Comparison of ENCODE assay signal across 1 cellular context in genomic region chr19:35044317-35045117, GRCh38.
A peak's percentile ranks its signal among the peaks of the same experiment; 100 is the strongest.
TF ChIP-seq lines count a peak whose summit lies in the region.

No MANE protein-coding gene starts in this region.

TF ChIP-seq in K562, 482 proteins besides CTCF, POLR2A, EP300 and RAD21 (continued from another document):
- TF ChIP-seq PKNOX1 (IDR thresholded peaks at IDR 0.05) (peak; percentile 42), CXXC5 (CRISPR knock-in tag; IDR thresholded peaks at IDR 0.05) (no peak), RCOR1 (IDR thresholded peaks at IDR 0.05; ENCODE audit: borderline replicate concordance in 1 of 2, low read depth in 2 of 2, low read length in 2 of 2) (peak in 1 of 2 experiments; percentile 40; a peak in 1 of 4 replicates), MAZ (CRISPR knock-in tag; conservative IDR thresholded peaks at IDR 0.05 in 1 of 2, IDR thresholded peaks at IDR 0.05 in 1 of 2) (0 out of 4 replicates have a peak, but pooled peaks of 1 of the 2 experiments have one; percentile 40), ARID1B (IDR thresholded peaks at IDR 0.05) (no peak), RERE (CRISPR knock-in tag; IDR thresholded peaks at IDR 0.05; ENCODE audit: borderline replicate concordance) (no peak), SPI1 (IDR thresholded peaks at IDR 0.05; ENCODE audit: borderline replicate concordance, low read depth, low read length) (0 out of 2 replicates have a peak, but pooled peaks have one; percentile 42), ZFP36 (IDR thresholded peaks at IDR 0.05; ENCODE audit: low read depth, low read length, partially characterized antibody) (peak; percentile 65), KLF16 (IDR thresholded peaks at IDR 0.05) (peak; percentile 38; the same call in 1 of the 2 replicates), PATZ1 (CRISPR knock-in tag; IDR thresholded peaks at IDR 0.05; ENCODE audit: borderline replicate concordance) (no peak), DLX4 (CRISPR knock-in tag; IDR thresholded peaks at IDR 0.05) (no peak), CTCFL (IDR thresholded peaks at IDR 0.05; ENCODE audit: borderline replicate concordance, insufficient read depth, low read depth, low read length, poor library complexity, severe bottlenecking) (peak; percentile 45), CBX1 (IDR thresholded peaks at IDR 0.05; ENCODE audit: low read depth) (peak; percentile 58; the same call in 1 of the 2 replicates), CGGBP1 (CRISPR knock-in tag; IDR thresholded peaks at IDR 0.05) (no peak), SREBF1 (IDR thresholded peaks at IDR 0.05; ENCODE audit: borderline replicate concordance, low read depth, low read length) (no peak), ZNF239 (CRISPR knock-in tag; IDR thresholded peaks at IDR 0.05) (no peak), RB1 (IDR thresholded peaks at IDR 0.05; ENCODE audit: low read depth) (peak; percentile 24; the same call in 1 of the 2 replicates), KDM1A (IDR thresholded peaks at IDR 0.05) (peak; percentile 73 to 86), BCOR (IDR thresholded peaks at IDR 0.05) (peak; percentile 95), SAP30 (IDR thresholded peaks at IDR 0.05; ENCODE audit: borderline replicate concordance, insufficient read depth, low read depth, low read length, poor library complexity, severe bottlenecking) (no peak), HDAC2 (IDR thresholded peaks at IDR 0.05) (peak; percentile 78), SMC3 (conservative IDR thresholded peaks at IDR 0.05; ENCODE audit: insufficient read depth, low read depth, low read length) (peak; percentile 61), SMARCA5 (IDR thresholded peaks at IDR 0.05) (peak; percentile 59; the same call in 1 of the 2 replicates), ZNF175 (CRISPR knock-in tag; IDR thresholded peaks at IDR 0.05; ENCODE audit: low read depth) (no peak), SMAD3 (CRISPR knock-in tag; conservative IDR thresholded peaks at IDR 0.05) (no peak), XRCC5 (IDR thresholded peaks at IDR 0.05; ENCODE audit: low read depth, low read length) (peak; percentile 41; the same call in 1 of the 2 replicates), THRAP3 (IDR thresholded peaks at IDR 0.05; ENCODE audit: borderline replicate concordance) (no peak)
